ENCODE assay signal across 18 cellular contexts in genomic region chr6:9461161-9461560, GRCh38.
A peak's percentile ranks its signal among the peaks of the same experiment; 100 is the strongest.
DNase-seq lines count a peak whose midpoint lies in the region; ATAC-seq, FAIRE-seq and TF ChIP-seq lines count a peak whose summit lies in the region.
"Had no signal": no experiment of that assay in that cellular context is flagged by ENCODE, and none has a peak within 500 bp of the region (broad histone marks: within the 10 kb centered on the region; RNA-seq: fewer than 3 reads in every experiment).

No MANE protein-coding gene starts in this region.

- TF ChIP-seq CTCF in K562 (IDR thresholded peaks at IDR 0.05 in 2 of 3, conservative IDR thresholded peaks at IDR 0.05 in 1 of 3; ENCODE audit: insufficient read depth in 2 of 3, low read depth in 1 of 3, low read length in 3 of 3), result no peak
- TF ChIP-seq CTCF in stomach (IDR thresholded peaks at IDR 0.05), result no peak

- H3K9me3 ChIP-seq in K562 (replicated peaks; ENCODE audit: control insufficient read depth, insufficient read depth, low read depth, low read length), result no peaks in the 10 kb centered on the region
- no peaks in the 10 kb centered on the region for H3K9me3 ChIP-seq in stomach
- H3K9me3 ChIP-seq: BLaER1, Caco-2 had no signal

- in situ Hi-C loops in K562 (cut with MboI), result no loop called here

- FAIRE-seq in K562 (lab: Jason Lieb, UNC), result no peak
- FAIRE-seq: G401.6, GM12891 had no signal

- no peak for TF ChIP-seq RAD21 in K562 (CRISPR knock-in tag; conservative IDR thresholded peaks at IDR 0.05 in 1 of 2, IDR thresholded peaks at IDR 0.05 in 1 of 2)

- CTCF ChIA-PET in K562 (lab: Yijun Ruan, JAX; ENCODE audit: low intra/inter-chr PET ratio), result no interaction called here

- peak; percentile 4 for DNase-seq in DMS 273 (lab: John Stamatoyannopoulos, UW; ENCODE audit: unreplicated experiment)
- DNase-seq in DMS 273 treated with DMSO at 0.1 percent for 48 hours (lab: John Stamatoyannopoulos, UW), result no peak
- DNase-seq in NCI-H69 (lab: John Stamatoyannopoulos, UW), result peak; percentile 44
- DNase-seq in K562 (ENCODE audit: extremely low read depth in 1 of 4, low spot score in 3 of 4), result no peak
- DNase-seq in stomach, result peak; percentile 26
- no peak for DNase-seq in NCI-H2227 treated with DMSO at 0.1 percent for 48 hours (lab: John Stamatoyannopoulos, UW)
- no peak for DNase-seq in left colon
- DNase-seq: AML-193; Caco-2; CD8-positive, alpha-beta memory T cell; DMS153; DMS79 treated with DMSO at 0.1 percent for 48 hours; EL; GM23248; H7 had no signal

- no peaks in the 10 kb centered on the region for H3K36me3 ChIP-seq in K562 (ENCODE audit: control insufficient read depth, insufficient read depth, low read length)
- no peaks in the 10 kb centered on the region for H3K36me3 ChIP-seq in stomach
- H3K36me3 ChIP-seq: BLaER1 had no signal

- H3K27ac ChIP-seq in K562 (ENCODE audit: extremely low read depth, low read depth, low read length) (no peak overlapping the region), stomach (no peak overlapping the region)
- H3K27ac ChIP-seq: BLaER1, GM23248 had no signal

- 0% methylated on average over 3 of the region's 3 CpGs for WGBS in K562 (ENCODE audit: insufficient coverage, low coverage, missing lambda C conversion rate)
- 44 to 69% (median 58%) methylated on average over 3 of the region's 3 CpGs for WGBS in stomach, 5 donors

- H3K9me1 ChIP-seq in K562 (ENCODE audit: control insufficient read depth, insufficient read depth, low read length), result no peaks in the 10 kb centered on the region

- BruUV-seq in K562 (replicated peaks; lab: Mats Ljungman, UMichigan), result no TSS peak

- ATAC-seq in K562 (no peak), left colon (no peak)

- H3K79me2 ChIP-seq in K562 (ENCODE audit: control insufficient read depth, insufficient read depth, low read length), result no peaks in the 10 kb centered on the region

- POLR2A ChIA-PET in K562 (lab: Yijun Ruan, JAX), result no interaction called here

- no peaks in the 10 kb centered on the region for H4K20me1 ChIP-seq in K562 (replicated peaks; ENCODE audit: control insufficient read depth, insufficient read depth, low read length)
- H4K20me1 ChIP-seq: BLaER1 had no signal

- H3K4me1 ChIP-seq in K562 (replicated peaks in 1 of 2; ENCODE audit: control insufficient read depth in 2 of 2, insufficient read depth in 2 of 2, low read length in 2 of 2) (no peaks in the 10 kb centered on the region), stomach (no peaks in the 10 kb centered on the region)
- H3K4me1 ChIP-seq: Caco-2 had no signal

- no peak for TF ChIP-seq POLR2A in K562 (conservative IDR thresholded peaks at IDR 0.05)
- TF ChIP-seq POLR2A in stomach (IDR thresholded peaks at IDR 0.05), result no peak

- H3K4me2 ChIP-seq in K562 (ENCODE audit: insufficient read depth, low read length), result no peak overlapping the region
- H3K4me2 ChIP-seq: BLaER1 had no signal

- TF ChIP-seq EP300 in K562 (IDR thresholded peaks at IDR 0.05; ENCODE audit: low read length) (no peak), stomach (IDR thresholded peaks at IDR 0.05) (no peak)

- H3K27me3 ChIP-seq in K562 (ENCODE audit: control insufficient read depth in 2 of 2, insufficient read depth in 2 of 2, low read length in 2 of 2) (no peaks in the 10 kb centered on the region), stomach (no peaks in the 10 kb centered on the region)
- H3K27me3 ChIP-seq: BLaER1 had no signal

- intact Hi-C loops in K562 (cut with micrococcal nuclease), result no loop called here
- intact Hi-C loops in stomach (cut with DNase I; ENCODE audit: low total_unique reads), result no loop called here
- intact Hi-C loops in left colon (cut with DNase I, micrococcal nuclease), result no loop called here

- H3K9ac ChIP-seq in K562 (ENCODE audit: insufficient read depth in 1 of 2, low read depth in 2 of 2, low read length in 2 of 2), result no peak overlapping the region
- H3K9ac ChIP-seq: BLaER1, GM23248 had no signal

- H3K4me3 ChIP-seq in K562, result no peak overlapping the region
- H3K4me3 ChIP-seq in stomach, result no peak overlapping the region
- H3K4me3 ChIP-seq: BLaER1, GM23248 had no signal

- H2AFZ ChIP-seq in K562 (ENCODE audit: low read depth, low read length), result no peak overlapping the region
- H2AFZ ChIP-seq: GM23248 had no signal

TF ChIP-seq in K562, 482 proteins besides CTCF, POLR2A, EP300 and RAD21:
- TF ChIP-seq NFIC (IDR thresholded peaks at IDR 0.05) (peak; percentile 28; the same call in 1 of the 2 replicates), ZHX1 (conservative IDR thresholded peaks at IDR 0.05; ENCODE audit: low read length) (no peak), IRF1 (CRISPR knock-in tag; IDR thresholded peaks at IDR 0.05; ENCODE audit: borderline replicate concordance) (no peak), FOXJ3 (CRISPR knock-in tag; IDR thresholded peaks at IDR 0.05) (no peak), MBD2 (IDR thresholded peaks at IDR 0.05; ENCODE audit: borderline replicate concordance, low read depth) (no peak), ZNF740 (CRISPR knock-in tag; IDR thresholded peaks at IDR 0.05) (no peak), ZNF740 (tag; IDR thresholded peaks at IDR 0.05) (no peak), ZNF217 (CRISPR knock-in tag; IDR thresholded peaks at IDR 0.05) (no peak), NFE2L1 (tag; IDR thresholded peaks at IDR 0.05; ENCODE audit: borderline replicate concordance, low read depth) (no peak)
TF ChIP-seq in K562: peak in this region for 1.

Comparison
In these comparisons a context has a peak if more than half of its experiments do, and no peak if none do; other contexts are left out.
1. DNase-seq: peak in DMS 273 (single experiment), NCI-H69 (single experiment) and stomach (single experiment); none in DMS 273 treated with DMSO at 0.1 percent for 48 hours (single experiment), K562 (0 of 4), NCI-H2227 treated with DMSO at 0.1 percent for 48 hours (single experiment) and left colon (0 of 2).